In genomic region chr13:73602295-73602694, GRCh38 we compare ENCODE assay signal across 18 cellular contexts.
DNase-seq lines count a peak whose midpoint lies in the region; ATAC-seq and TF ChIP-seq lines count a peak whose summit lies in the region.
"Had no signal": no experiment of that assay in that cellular context is flagged by ENCODE, and none has a peak within 500 bp of the region (broad histone marks: within the 10 kb centered on the region; RNA-seq: fewer than 3 reads in every experiment).

No MANE protein-coding gene starts in this region.

- no peak overlapping the region for H3K27ac Mint-ChIP-seq in CD4-positive, alpha-beta T cell
- H3K27ac Mint-ChIP-seq in T-helper 17 cell = no peak overlapping the region
- H3K27ac Mint-ChIP-seq: activated naive CD4-positive, alpha-beta T cell treated with anti-CD3 and anti-CD28 coated beads for 36 hours had no signal

- no peaks in the 10 kb centered on the region for H3K27me3 ChIP-seq in CD4-positive, alpha-beta T cell (ENCODE audit: control insufficient read depth, insufficient read depth, low read length)
- H3K27me3 ChIP-seq: heart left ventricle, left lung had no signal

- no peaks in the 10 kb centered on the region for H3K9me3 ChIP-seq in CD4-positive, alpha-beta T cell (ENCODE audit: control insufficient read depth, low read length)
- no peaks in the 10 kb centered on the region for H3K9me3 ChIP-seq in T-helper 17 cell (ENCODE audit: control insufficient read depth, low read length, poor library complexity, severe bottlenecking)
- H3K9me3 ChIP-seq: thoracic aorta had no signal

- no peak for DNase-seq in CD4-positive, alpha-beta T cell
- DNase-seq in HK-2 (ENCODE audit: unreplicated experiment) (peak; percentile 0), T-helper 17 cell (no peak), putamen (ENCODE audit: low spot score) (no peak), left colon (no peak)
- DNase-seq in activated CD4-positive, alpha-beta T cell treated with anti-CD3 and anti-CD28 coated beads for 1 hour = no peak
- DNase-seq: activated naive CD4-positive, alpha-beta T cell treated with anti-CD3 and anti-CD28 coated beads for 36 hours; caudate nucleus; DMS 273 treated with DMSO at 0.1 percent for 48 hours; heart left ventricle; left lung; NCI-H1436; NCI-H510A; psoas muscle had no signal

- TF ChIP-seq CTCF in CD4-positive, alpha-beta T cell (IDR thresholded peaks at IDR 0.05) = no peak

- H3K4me1 Mint-ChIP-seq in CD4-positive, alpha-beta T cell (ENCODE audit: low read depth) = no peaks in the 10 kb centered on the region
- H3K4me1 Mint-ChIP-seq in T-helper 17 cell = peaks cover 2% of the 10 kb centered on the region

- no peak overlapping the region for H3K27ac ChIP-seq in CD4-positive, alpha-beta T cell (ENCODE audit: low read depth, low read length)
- H3K27ac ChIP-seq: heart left ventricle, left lung, psoas muscle, thoracic aorta had no signal

- H3K4me3 Mint-ChIP-seq in CD4-positive, alpha-beta T cell = no peak overlapping the region
- no peak overlapping the region for H3K4me3 Mint-ChIP-seq in T-helper 17 cell
- H3K4me3 Mint-ChIP-seq: activated naive CD4-positive, alpha-beta T cell treated with anti-CD3 and anti-CD28 coated beads for 36 hours had no signal

- peak; percentile 34 for ATAC-seq in CD4-positive, alpha-beta T cell (ENCODE audit: poor library complexity)
- ATAC-seq in T-helper 17 cell (peak; percentile 21), esophagus mucosa (peak; percentile 55), GM19463 (IDR thresholded peaks at IDR 0.05; ENCODE audit: unreplicated experiment) (no peak), left colon (no peak)
- ATAC-seq: heart left ventricle, left lung, psoas muscle, Right ventricle myocardium inferior had no signal

- peaks cover 7% of the 10 kb centered on the region for H3K9me3 Mint-ChIP-seq in CD4-positive, alpha-beta T cell

- H3K36me3 Mint-ChIP-seq in CD4-positive, alpha-beta T cell (ENCODE audit: low read depth) = no peaks in the 10 kb centered on the region
- no peaks in the 10 kb centered on the region for H3K36me3 Mint-ChIP-seq in T-helper 17 cell (ENCODE audit: low read depth)

- intact Hi-C loops in CD4-positive, alpha-beta T cell (cut with DNase I, micrococcal nuclease) = no loop called here
- intact Hi-C loops in left colon (cut with DNase I, micrococcal nuclease) = no loop called here

- H3K27me3 Mint-ChIP-seq in CD4-positive, alpha-beta T cell = no peaks in the 10 kb centered on the region
- H3K27me3 Mint-ChIP-seq in T-helper 17 cell = no peaks in the 10 kb centered on the region

- POLR2A ChIA-PET in CD4-positive, alpha-beta T cell (lab: Charles Lee) = no interaction called here

- CTCF ChIA-PET in CD4-positive, alpha-beta T cell (lab: Charles Lee) = no interaction called here

Comparison
In these comparisons a context has a peak if more than half of its experiments do, and no peak if none do; other contexts are left out.
1. ATAC-seq: peak in CD4-positive, alpha-beta T cell (single experiment), T-helper 17 cell (single experiment) and esophagus mucosa (single experiment); none in GM19463 (single experiment) and left colon (single experiment).